17 cellular contexts compared by ENCODE assay signal in the genomic region with DNA sequence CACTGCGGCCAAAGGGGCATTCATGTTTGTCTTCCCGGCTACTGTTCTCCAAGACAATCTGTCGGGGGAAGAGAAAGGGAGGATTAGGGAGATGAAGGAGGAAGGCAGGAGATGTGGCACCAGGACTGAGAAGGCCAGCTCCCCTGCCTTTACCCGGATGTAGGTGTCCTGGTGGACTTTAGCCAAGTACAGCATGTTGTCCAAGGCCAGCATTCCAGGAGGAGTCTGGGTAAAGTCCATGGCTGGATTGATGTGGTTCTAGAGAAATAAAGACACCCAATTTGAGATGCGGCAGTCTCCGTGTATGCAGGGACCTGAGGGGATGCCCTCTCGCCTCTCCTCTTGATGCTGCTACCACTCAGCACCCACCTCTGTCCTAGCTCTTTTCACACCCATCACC. TPM values are rescaled to one million over a fixed set of nuclear protein-coding genes. Genes with fewer than 3 reads are reported as not detected.
DNase-seq lines count a peak whose midpoint lies in the region; ATAC-seq, FAIRE-seq and TF ChIP-seq lines count a peak whose summit lies in the region.
"Had no signal": no experiment of that assay in that cellular context is flagged by ENCODE, and none has a peak within 500 bp of the region (broad histone marks: within the 10 kb centered on the region; RNA-seq: fewer than 3 reads in every experiment).

No MANE protein-coding gene starts in this region.

- in situ Hi-C loops in HepG2 (cut with HindIII; ENCODE audit: extremely low pct_ligation_motif_present, low pct_unique_long_range_greater_than_20kb): loop anchor here (25.0 kb wide), 1 partner anchor 587 kb away; a partner anchor contains a TSS

- H3K4me3 Mint-ChIP-seq in CD4-positive, alpha-beta memory T cell: no peak overlapping the region
- H3K4me3 Mint-ChIP-seq in activated T-helper 17 cell treated with anti-CD3 and anti-CD28 coated beads, Interleukin-2, amount 50 U/mL, for 72 hours: no peak overlapping the region
- no peak overlapping the region for H3K4me3 Mint-ChIP-seq in progenitor cell of endocrine pancreas (ENCODE audit: low read depth)
- H3K4me3 Mint-ChIP-seq in activated CD4-positive, alpha-beta memory T cell treated with anti-CD3 and anti-CD28 coated beads, Interleukin-2, amount 10 ng/mL, durations not matched to agents 7 days and 5 days: no peak overlapping the region
- H3K4me3 Mint-ChIP-seq: B cell; CD8-positive, alpha-beta T cell had no signal

- H3K36me3 Mint-ChIP-seq in CD4-positive, alpha-beta memory T cell: peaks cover 74 to 90% of the 10 kb centered on the region in 2 donors
- H3K36me3 Mint-ChIP-seq in activated T-helper 17 cell treated with anti-CD3 and anti-CD28 coated beads, Interleukin-2, amount 50 U/mL, for 72 hours (ENCODE audit: low read depth): peaks cover 100% of the 10 kb centered on the region
- peaks cover 28% of the 10 kb centered on the region for H3K36me3 Mint-ChIP-seq in progenitor cell of endocrine pancreas (ENCODE audit: insufficient read depth)
- peaks cover 82% of the 10 kb centered on the region for H3K36me3 Mint-ChIP-seq in activated CD4-positive, alpha-beta memory T cell treated with anti-CD3 and anti-CD28 coated beads, Interleukin-2, amount 10 ng/mL, durations not matched to agents 7 days and 5 days (ENCODE audit: low read depth)

- H3K9me3 Mint-ChIP-seq in CD4-positive, alpha-beta memory T cell: no peaks in the 10 kb centered on the region
- no peaks in the 10 kb centered on the region for H3K9me3 Mint-ChIP-seq in activated T-helper 17 cell treated with anti-CD3 and anti-CD28 coated beads, Interleukin-2, amount 50 U/mL, for 72 hours
- H3K9me3 Mint-ChIP-seq in progenitor cell of endocrine pancreas (ENCODE audit: low read depth): no peaks in the 10 kb centered on the region
- H3K9me3 Mint-ChIP-seq in activated CD4-positive, alpha-beta memory T cell treated with anti-CD3 and anti-CD28 coated beads, Interleukin-2, amount 10 ng/mL, durations not matched to agents 7 days and 5 days: no peaks in the 10 kb centered on the region
- H3K9me3 Mint-ChIP-seq: CD8-positive, alpha-beta T cell had no signal

- 85% methylated on average over 7 of the region's 7 CpGs for WGBS in HepG2 (ENCODE audit: low lambda C conversion rate)

- TF ChIP-seq CTCF in HepG2 (CRISPR knock-in tag; IDR thresholded peaks at IDR 0.05) (no peak), progenitor cell of endocrine pancreas (IDR thresholded peaks at IDR 0.05; ENCODE audit: unreplicated experiment) (no peak)

- DNase-seq in CD4-positive, alpha-beta memory T cell: no peak
- no peak for DNase-seq in HepG2 (ENCODE audit: low spot score)
- DNase-seq in progenitor cell of endocrine pancreas (ENCODE audit: low spot score, unreplicated experiment): no peak
- DNase-seq in activated CD4-positive, alpha-beta memory T cell treated with anti-CD3 and anti-CD28 coated beads, Interleukin-2, amount 10 ng/mL, durations not matched to agents 7 days and 5 days: no peak
- DNase-seq in SIG-M5 treated with dmso at 0.1 percent for 504 hours (lab: John Stamatoyannopoulos, UW; ENCODE audit: unreplicated experiment): no peak
- DNase-seq: C1 segment of cervical spinal cord; CD8-positive, alpha-beta T cell; COR-L47; DND-41; GF-D8; GM23248; H7 had no signal

- H3K27me3 ChIP-seq in CD4-positive, alpha-beta memory T cell (ENCODE audit: insufficient read depth, low read length): no peaks in the 10 kb centered on the region
- H3K27me3 ChIP-seq in HepG2 (ENCODE audit: control insufficient read depth in 1 of 2, insufficient read depth in 2 of 2, low read length in 2 of 2): no peaks in the 10 kb centered on the region

- H4K20me1 ChIP-seq in HepG2 (ENCODE audit: insufficient read depth, low read length): no peaks in the 10 kb centered on the region

- POLR2A ChIA-PET in CD4-positive, alpha-beta memory T cell (lab: Charles Lee; ENCODE audit: partially characterized antibody): interaction anchor here (0.8 to 2.8 kb wide), 4 partner anchors 9 to 491 kb away, joined by 3 to 14 read pairs (median 4); no protein-coding TSS in a partner anchor
- POLR2A ChIA-PET in HepG2 (lab: Yijun Ruan, JAX): interaction anchor here (4.1 kb wide), 1 partner anchor 10 kb away, joined by 20 read pairs; no protein-coding TSS in a partner anchor
- POLR2A ChIA-PET in activated CD4-positive, alpha-beta memory T cell treated with anti-CD3 and anti-CD28 coated beads, Interleukin-2, amount 10 ng/mL, durations not matched to agents 7 days and 5 days (lab: Charles Lee): interaction anchor here (0.6 to 1.9 kb wide), 3 partner anchors 11 to 28 kb away, joined by 3 to 5 read pairs (median 4); no protein-coding TSS in a partner anchor

- no peaks in the 10 kb centered on the region for H3K27me3 Mint-ChIP-seq in CD4-positive, alpha-beta memory T cell
- H3K27me3 Mint-ChIP-seq in activated T-helper 17 cell treated with anti-CD3 and anti-CD28 coated beads, Interleukin-2, amount 50 U/mL, for 72 hours: no peaks in the 10 kb centered on the region
- H3K27me3 Mint-ChIP-seq in progenitor cell of endocrine pancreas: no peaks in the 10 kb centered on the region
- H3K27me3 Mint-ChIP-seq in activated CD4-positive, alpha-beta memory T cell treated with anti-CD3 and anti-CD28 coated beads, Interleukin-2, amount 10 ng/mL, durations not matched to agents 7 days and 5 days: no peaks in the 10 kb centered on the region
- H3K27me3 Mint-ChIP-seq: B cell had no signal

- H3K36me3 ChIP-seq in CD4-positive, alpha-beta memory T cell (ENCODE audit: insufficient read depth, low read length): peaks cover 85% of the 10 kb centered on the region
- H3K36me3 ChIP-seq in HepG2 (replicated peaks in 1 of 2; ENCODE audit: control insufficient read depth in 1 of 2, insufficient read depth in 2 of 2, low read length in 2 of 2): peaks cover 54 to 85% of the 10 kb centered on the region in 2 experiments

- CTCF ChIA-PET in CD4-positive, alpha-beta memory T cell (lab: Charles Lee; ENCODE audit: partially characterized antibody): interaction anchor here (0.7 to 1.7 kb wide), 3 partner anchors 20 to 26 kb away, joined by 3 to 4 read pairs (median 3); no protein-coding TSS in a partner anchor
- CTCF ChIA-PET in HepG2 (lab: Yijun Ruan, JAX; ENCODE audit: low intra/inter-chr PET ratio, low total read pairs): no interaction called here
- CTCF ChIA-PET in activated CD4-positive, alpha-beta memory T cell treated with anti-CD3 and anti-CD28 coated beads, Interleukin-2, amount 10 ng/mL, durations not matched to agents 7 days and 5 days (lab: Charles Lee): interaction anchor here (1.3 kb wide), 1 partner anchor 10 kb away, joined by 5 read pairs; no protein-coding TSS in a partner anchor

- no peaks in the 10 kb centered on the region for H3K79me2 ChIP-seq in HepG2 (ENCODE audit: insufficient read depth, low read length)

- no peaks in the 10 kb centered on the region for H3K4me1 ChIP-seq in CD4-positive, alpha-beta memory T cell (ENCODE audit: insufficient read depth, low read length)
- peaks cover 22% of the 10 kb centered on the region for H3K4me1 ChIP-seq in HepG2 (ENCODE audit: insufficient read depth, low read length)

- no peak for ATAC-seq in activated T-helper 17 cell treated with anti-CD3 and anti-CD28 coated beads, Interleukin-2, amount 50 U/mL, for 72 hours (replicated peaks)
- ATAC-seq in HepG2 (peak; percentile 15; the same call in 2 of the 3 replicates), HG02884 (IDR thresholded peaks at IDR 0.05; ENCODE audit: unreplicated experiment) (no peak)
- ATAC-seq: CD8-positive, alpha-beta T cell; K562 had no signal

- no peak overlapping the region for H2AFZ ChIP-seq in HepG2 (ENCODE audit: low read length)
- H2AFZ ChIP-seq: GM23248 had no signal

- no peak for TF ChIP-seq EP300 in HepG2 (IDR thresholded peaks at IDR 0.05; ENCODE audit: low read depth in 2 of 2, low read length in 2 of 2)
- TF ChIP-seq EP300 in HepG2 (CRISPR knock-in tag; IDR thresholded peaks at IDR 0.05; ENCODE audit: borderline replicate concordance): no peak

- H3K9ac ChIP-seq in HepG2 (ENCODE audit: insufficient read depth, low read depth, low read length): no peak overlapping the region
- H3K9ac ChIP-seq: GM23248 had no signal

- H3K27ac Mint-ChIP-seq in CD4-positive, alpha-beta memory T cell: peak overlapping the region in 4 of 7 donors; percentile 60 to 88 (median 76)
- peak overlapping the region; percentile 18 for H3K27ac Mint-ChIP-seq in activated T-helper 17 cell treated with anti-CD3 and anti-CD28 coated beads, Interleukin-2, amount 50 U/mL, for 72 hours
- peak overlapping the region; percentile 15 for H3K27ac Mint-ChIP-seq in progenitor cell of endocrine pancreas
- no peak overlapping the region for H3K27ac Mint-ChIP-seq in activated CD4-positive, alpha-beta memory T cell treated with anti-CD3 and anti-CD28 coated beads, Interleukin-2, amount 10 ng/mL, durations not matched to agents 7 days and 5 days
- H3K27ac Mint-ChIP-seq: B cell had no signal

- peaks cover 0 to 3% (median 0%) of the 10 kb centered on the region in 4 donors for H3K4me1 Mint-ChIP-seq in CD4-positive, alpha-beta memory T cell
- peaks cover 6% of the 10 kb centered on the region for H3K4me1 Mint-ChIP-seq in activated T-helper 17 cell treated with anti-CD3 and anti-CD28 coated beads, Interleukin-2, amount 50 U/mL, for 72 hours
- H3K4me1 Mint-ChIP-seq in progenitor cell of endocrine pancreas (ENCODE audit: low read depth): no peaks in the 10 kb centered on the region
- H3K4me1 Mint-ChIP-seq in activated CD4-positive, alpha-beta memory T cell treated with anti-CD3 and anti-CD28 coated beads, Interleukin-2, amount 10 ng/mL, durations not matched to agents 7 days and 5 days: peaks cover 3% of the 10 kb centered on the region

- no peaks in the 10 kb centered on the region for H3K9me3 ChIP-seq in CD4-positive, alpha-beta memory T cell (ENCODE audit: control insufficient read depth in 1 of 2, low read length in 2 of 2)
- no peaks in the 10 kb centered on the region for H3K9me3 ChIP-seq in HepG2 (ENCODE audit: low read length)

- TF ChIP-seq RAD21 in HepG2 (CRISPR knock-in tag; IDR thresholded peaks at IDR 0.05): no peak

- no peak overlapping the region for H3K4me3 ChIP-seq in CD4-positive, alpha-beta memory T cell (ENCODE audit: low read length in 2 of 2)
- no peak overlapping the region for H3K4me3 ChIP-seq in HepG2 (replicated peaks in 1 of 3; ENCODE audit: insufficient read depth in 1 of 3, low read depth in 2 of 3, low read length in 3 of 3)
- H3K4me3 ChIP-seq: GM23248, K562 had no signal

- intact Hi-C loops in CD4-positive, alpha-beta memory T cell (cut with micrococcal nuclease): no loop called here
- intact Hi-C loops in HepG2 (cut with micrococcal nuclease; ENCODE audit: unreplicated experiment): no loop called here

- BruUV-seq in HepG2 (replicated peaks; lab: Mats Ljungman, UMichigan): no TSS peak

- FAIRE-seq in HepG2 (lab: Jason Lieb, UNC): no peak
- FAIRE-seq: A204.1, K562 had no signal

- H3K27ac ChIP-seq in CD4-positive, alpha-beta memory T cell (ENCODE audit: low read depth, low read length): no peak overlapping the region
- no peak overlapping the region for H3K27ac ChIP-seq in HepG2 (ENCODE audit: extremely low read length, insufficient read depth, low read length)
- H3K27ac ChIP-seq: GM23248 had no signal

- H3K4me2 ChIP-seq in HepG2 (ENCODE audit: low read depth, low read length): no peak overlapping the region

- no peak for TF ChIP-seq POLR2A in HepG2 (IDR thresholded peaks at IDR 0.05; ENCODE audit: insufficient read depth in 1 of 2, low read depth in 2 of 2, low read length in 2 of 2)

RNA-seq across cellular contexts. Expression of a gene that starts 32.0 kb away (rescaled TPM):
- 10 to 100 TPM; 65.1 to 70.7 TPM for total RNA-seq in CD4-positive, alpha-beta memory T cell
- polyA plus RNA-seq in CD4-positive, alpha-beta memory T cell: 10 to 100 TPM; 52.5 to 98.9 TPM
- 10 to 100 TPM; 54.6 to 57.2 TPM for total RNA-seq in activated T-helper 17 cell treated with anti-CD3 and anti-CD28 coated beads, Interleukin-2, amount 50 U/mL, for 72 hours
- total RNA-seq in HepG2 (2016; rRNA removed; fragmentation: Illumina TruSeq; extraction: Trizol) (35.7 and 42.8 TPM in 2 replicates), progenitor cell of endocrine pancreas (77.2 and 79.6 TPM in 2 replicates)
- total RNA-seq in HepG2 (2016; cell fraction: cytosol; rRNA removed; fragmentation: Illumina TruSeq; extraction: Trizol; ENCODE audit: low read depth): 13.2 and 13.6 TPM in 2 replicates
- 37.9 and 41.5 TPM in 2 replicates for total RNA-seq in HepG2 (2016; cell fraction: insoluble cytoplasmic fraction; rRNA removed; fragmentation: Illumina TruSeq; extraction: Trizol)
- total RNA-seq in HepG2 (2016; cell fraction: membrane; rRNA removed; fragmentation: Illumina TruSeq; extraction: Trizol): 26.7 and 30.9 TPM in 2 replicates
- total RNA-seq in HepG2 (2016; cell fraction: nucleus; rRNA removed; fragmentation: Illumina TruSeq; extraction: Trizol): 40.9 and 42.4 TPM in 2 replicates
- polyA plus RNA-seq in HepG2 (2011; rRNA removed): 30.6 and 41.5 TPM in 2 replicates
- 30.0 and 34.9 TPM in 2 replicates for polyA plus RNA-seq in HepG2 (2011; cell fraction: cytosol; rRNA removed)
- polyA plus RNA-seq in HepG2 (2011; cell fraction: nucleus; rRNA removed): 50.8 and 59.8 TPM in 2 replicates
- 29.1 and 29.9 TPM in 2 replicates for polyA plus RNA-seq in HepG2 (2012)
- polyA plus RNA-seq in HepG2 (2016; cell fraction: cytosol; fragmentation: Illumina TruSeq; extraction: Trizol; ENCODE audit: low read depth): 3.6 and 4.5 TPM in 2 replicates
- polyA plus RNA-seq in HepG2 (2016; cell fraction: insoluble cytoplasmic fraction; fragmentation: Illumina TruSeq; extraction: Trizol; ENCODE audit: low read depth): 42.7 and 43.4 TPM in 2 replicates
- polyA plus RNA-seq in HepG2 (2016; cell fraction: membrane; fragmentation: Illumina TruSeq; extraction: Trizol; ENCODE audit: low read depth): 9.8 and 11.9 TPM in 2 replicates
- polyA plus RNA-seq in HepG2 (2016; cell fraction: nucleus; fragmentation: Illumina TruSeq; extraction: Trizol; ENCODE audit: insufficient read depth, low read depth): 92.2 and 100 TPM in 2 replicates
- polyA minus RNA-seq in HepG2 (2011; rRNA and poly(A)+ RNA removed; ENCODE audit: low replicate concordance): 68.1 and 91.6 TPM in 2 replicates
- polyA minus RNA-seq in HepG2 (2011; cell fraction: cytosol; rRNA and poly(A)+ RNA removed): 23.7 and 37.7 TPM in 2 replicates
- polyA minus RNA-seq in HepG2 (2011; cell fraction: nucleus; rRNA and poly(A)+ RNA removed): 38.2 and 50.8 TPM in 2 replicates
- total RNA-seq in activated CD4-positive, alpha-beta memory T cell treated with anti-CD3 and anti-CD28 coated beads, Interleukin-2, amount 10 ng/mL, durations not matched to agents 7 days and 5 days: 10 to 100 TPM; 85.6 to 97.6 TPM
